ENCODE assay signal across 8 cellular contexts in genomic region chr2:36507408-36507812, GRCh38.
DNase-seq lines count a peak whose midpoint lies in the region; ATAC-seq and FAIRE-seq lines count a peak whose summit lies in the region.

No MANE protein-coding gene starts in this region.

- ATAC-seq in HG03135 (IDR thresholded peaks at IDR 0.05; ENCODE audit: unreplicated experiment) (peak; percentile 94), left cardiac atrium (peak; percentile 86 to 98)
- ATAC-seq in activated T-helper 17 cell treated with anti-CD3 and anti-CD28 coated beads, Interleukin-2, amount 50 U/mL, for 72 hours (replicated peaks) = peak; percentile 86

- no peaks in the 10 kb centered on the region for H3K4me1 Mint-ChIP-seq in activated T-helper 17 cell treated with anti-CD3 and anti-CD28 coated beads, Interleukin-2, amount 50 U/mL, for 72 hours

- peaks cover 7% of the 10 kb centered on the region for H3K36me3 Mint-ChIP-seq in activated T-helper 17 cell treated with anti-CD3 and anti-CD28 coated beads, Interleukin-2, amount 50 U/mL, for 72 hours (ENCODE audit: low read depth)

- intact Hi-C loops in left cardiac atrium (cut with DNase I) = loop anchor here in 1 of 2 donors (2.0 to 10.0 kb wide), 2 partner anchors 151 to 157 kb away; no protein-coding TSS in a partner anchor

- no peaks in the 10 kb centered on the region for H3K27me3 Mint-ChIP-seq in activated T-helper 17 cell treated with anti-CD3 and anti-CD28 coated beads, Interleukin-2, amount 50 U/mL, for 72 hours

- DNase-seq in DMS114 treated with DMSO at 0.1 percent for 48 hours (lab: John Stamatoyannopoulos, UW; ENCODE audit: unreplicated experiment) (peak; percentile 52), GM19239 (ENCODE audit: insufficient read length, low spot score) (peak; percentile 21), NCI-H460 (ENCODE audit: extremely low read depth, low read depth) (peak; percentile 72), left cardiac atrium (peak; percentile 40), retina (peak; percentile 40), DMS79 treated with DMSO at 0.1 percent for 48 hours (lab: John Stamatoyannopoulos, UW) (no peak)

- FAIRE-seq in GM19239 (lab: Jason Lieb, UNC) = peak; percentile 69

- no peak overlapping the region for H3K4me3 Mint-ChIP-seq in activated T-helper 17 cell treated with anti-CD3 and anti-CD28 coated beads, Interleukin-2, amount 50 U/mL, for 72 hours

- no peak overlapping the region for H3K27ac Mint-ChIP-seq in activated T-helper 17 cell treated with anti-CD3 and anti-CD28 coated beads, Interleukin-2, amount 50 U/mL, for 72 hours

- no peaks in the 10 kb centered on the region for H3K9me3 Mint-ChIP-seq in activated T-helper 17 cell treated with anti-CD3 and anti-CD28 coated beads, Interleukin-2, amount 50 U/mL, for 72 hours
